1 cellular context compared by ENCODE assay signal in the genomic region with DNA sequence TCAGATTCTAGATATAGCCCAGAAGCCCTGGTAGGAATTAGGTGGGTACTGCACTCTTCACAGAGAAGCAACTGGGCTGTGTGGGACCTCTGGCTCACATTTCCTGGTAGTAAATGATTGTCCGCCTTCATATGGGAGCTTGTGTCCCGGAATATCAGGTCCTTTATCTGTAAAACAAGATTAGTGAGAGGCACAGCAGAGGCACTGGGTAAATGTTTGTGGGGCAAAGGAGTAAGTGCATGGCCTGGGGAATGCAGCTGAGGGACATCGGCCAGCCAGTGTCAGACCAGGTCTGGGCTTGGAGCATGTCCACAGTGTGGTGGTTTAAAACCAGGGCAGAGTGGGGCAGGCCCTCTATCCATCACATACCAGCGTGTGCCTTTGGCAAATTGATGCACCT.
TF ChIP-seq lines count a peak whose summit lies in the region.

No MANE protein-coding gene starts in this region.

TF ChIP-seq in HepG2, 621 proteins besides CTCF, POLR2A, EP300 and RAD21 (continued from another document):
- TF ChIP-seq, protein P1, sequence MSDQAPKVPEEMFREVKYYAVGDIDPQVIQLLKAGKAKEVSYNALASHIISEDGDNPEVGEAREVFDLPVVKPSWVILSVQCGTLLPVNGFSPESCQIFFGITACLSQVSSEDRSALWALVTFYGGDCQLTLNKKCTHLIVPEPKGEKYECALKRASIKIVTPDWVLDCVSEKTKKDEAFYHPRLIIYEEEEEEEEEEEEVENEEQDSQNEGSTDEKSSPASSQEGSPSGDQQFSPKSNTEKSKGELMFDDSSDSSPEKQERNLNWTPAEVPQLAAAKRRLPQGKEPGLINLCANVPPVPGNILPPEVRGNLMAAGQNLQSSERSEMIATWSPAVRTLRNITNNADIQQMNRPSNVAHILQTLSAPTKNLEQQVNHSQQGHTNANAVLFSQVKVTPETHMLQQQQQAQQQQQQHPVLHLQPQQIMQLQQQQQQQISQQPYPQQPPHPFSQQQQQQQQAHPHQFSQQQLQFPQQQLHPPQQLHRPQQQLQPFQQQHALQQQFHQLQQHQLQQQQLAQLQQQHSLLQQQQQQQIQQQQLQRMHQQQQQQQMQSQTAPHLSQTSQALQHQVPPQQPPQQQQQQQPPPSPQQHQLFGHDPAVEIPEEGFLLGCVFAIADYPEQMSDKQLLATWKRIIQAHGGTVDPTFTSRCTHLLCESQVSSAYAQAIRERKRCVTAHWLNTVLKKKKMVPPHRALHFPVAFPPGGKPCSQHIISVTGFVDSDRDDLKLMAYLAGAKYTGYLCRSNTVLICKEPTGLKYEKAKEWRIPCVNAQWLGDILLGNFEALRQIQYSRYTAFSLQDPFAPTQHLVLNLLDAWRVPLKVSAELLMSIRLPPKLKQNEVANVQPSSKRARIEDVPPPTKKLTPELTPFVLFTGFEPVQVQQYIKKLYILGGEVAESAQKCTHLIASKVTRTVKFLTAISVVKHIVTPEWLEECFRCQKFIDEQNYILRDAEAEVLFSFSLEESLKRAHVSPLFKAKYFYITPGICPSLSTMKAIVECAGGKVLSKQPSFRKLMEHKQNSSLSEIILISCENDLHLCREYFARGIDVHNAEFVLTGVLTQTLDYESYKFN (CRISPR knock-in tag; conservative IDR thresholded peaks at IDR 0.05) = peak; percentile 24; the same call in 1 of the 2 replicates
- TF ChIP-seq NR2F6 (IDR thresholded peaks at IDR 0.05) (no peak), NR2F6 (CRISPR knock-in tag; IDR thresholded peaks at IDR 0.05) (0 out of 2 replicates have a peak, but pooled peaks have one; percentile 11), BCL6 (CRISPR knock-in tag; IDR thresholded peaks at IDR 0.05) (peak; percentile 44), ZNF747 (CRISPR knock-in tag; IDR thresholded peaks at IDR 0.05; ENCODE audit: borderline replicate concordance) (no peak), PITX1 (CRISPR knock-in tag; IDR thresholded peaks at IDR 0.05) (peak; percentile 56; the same call in 1 of the 2 replicates), TEAD3 (CRISPR knock-in tag; optimal IDR thresholded peaks at IDR 0.05; ENCODE audit: borderline replicate concordance) (peak; percentile 17), HNF4A (CRISPR knock-in tag; IDR thresholded peaks at IDR 0.05) (peak; percentile 38; the same call in 1 of the 2 replicates)
- TF ChIP-seq, protein P2, sequence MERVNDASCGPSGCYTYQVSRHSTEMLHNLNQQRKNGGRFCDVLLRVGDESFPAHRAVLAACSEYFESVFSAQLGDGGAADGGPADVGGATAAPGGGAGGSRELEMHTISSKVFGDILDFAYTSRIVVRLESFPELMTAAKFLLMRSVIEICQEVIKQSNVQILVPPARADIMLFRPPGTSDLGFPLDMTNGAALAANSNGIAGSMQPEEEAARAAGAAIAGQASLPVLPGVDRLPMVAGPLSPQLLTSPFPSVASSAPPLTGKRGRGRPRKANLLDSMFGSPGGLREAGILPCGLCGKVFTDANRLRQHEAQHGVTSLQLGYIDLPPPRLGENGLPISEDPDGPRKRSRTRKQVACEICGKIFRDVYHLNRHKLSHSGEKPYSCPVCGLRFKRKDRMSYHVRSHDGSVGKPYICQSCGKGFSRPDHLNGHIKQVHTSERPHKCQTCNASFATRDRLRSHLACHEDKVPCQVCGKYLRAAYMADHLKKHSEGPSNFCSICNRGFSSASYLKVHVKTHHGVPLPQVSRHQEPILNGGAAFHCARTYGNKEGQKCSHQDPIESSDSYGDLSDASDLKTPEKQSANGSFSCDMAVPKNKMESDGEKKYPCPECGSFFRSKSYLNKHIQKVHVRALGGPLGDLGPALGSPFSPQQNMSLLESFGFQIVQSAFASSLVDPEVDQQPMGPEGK (CRISPR knock-in tag; IDR thresholded peaks at IDR 0.05) = 0 out of 2 replicates have a peak, but pooled peaks have one; percentile 17
TF ChIP-seq in HepG2: peak in this region for 7.
